Comparison of ENCODE assay signal across 1 cellular context in the genomic region with DNA sequence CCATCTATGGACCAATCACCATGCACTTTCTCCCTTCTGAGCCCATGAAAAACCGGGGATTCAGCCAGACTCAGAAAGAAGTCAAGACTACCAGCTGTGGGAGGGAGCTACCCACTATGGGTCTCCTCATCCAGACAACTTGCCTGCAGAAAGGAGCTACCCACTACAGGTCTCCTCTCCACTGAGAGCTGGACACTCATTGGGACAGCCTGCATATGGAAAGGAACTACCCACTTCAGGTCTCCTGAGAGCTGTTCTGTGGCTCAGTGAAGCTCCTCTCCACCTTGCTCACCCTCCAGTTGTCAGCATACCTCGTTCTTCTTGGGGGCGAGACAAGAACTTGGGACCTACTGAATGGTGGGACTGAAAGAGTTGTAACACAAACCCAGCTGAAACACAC.
TF ChIP-seq lines count a peak whose summit lies in the region.

No MANE protein-coding gene starts in this region.

TF ChIP-seq in HepG2, 621 proteins besides CTCF, POLR2A, EP300 and RAD21:
- TF ChIP-seq CHD4 (IDR thresholded peaks at IDR 0.05; ENCODE audit: borderline replicate concordance, low read length) (no peak), CENPX (CRISPR knock-in tag; IDR thresholded peaks at IDR 0.05) (no peak), ZNF558 (CRISPR knock-in tag; IDR thresholded peaks at IDR 0.05; ENCODE audit: borderline replicate concordance) (no peak), PITX1 (CRISPR knock-in tag; IDR thresholded peaks at IDR 0.05) (no peak), ZNF737 (CRISPR knock-in tag; IDR thresholded peaks at IDR 0.05; ENCODE audit: borderline replicate concordance) (no peak), JDP2 (CRISPR knock-in tag; IDR thresholded peaks at IDR 0.05; ENCODE audit: borderline replicate concordance) (no peak), ZC3H13 (CRISPR knock-in tag; IDR thresholded peaks at IDR 0.05) (no peak), ZNF296 (CRISPR knock-in tag; conservative IDR thresholded peaks at IDR 0.05) (no peak), FLYWCH1 (CRISPR knock-in tag; IDR thresholded peaks at IDR 0.05) (no peak), ZNF260 (CRISPR knock-in tag; IDR thresholded peaks at IDR 0.05; ENCODE audit: borderline replicate concordance, low read depth) (no peak), ZNF652 (CRISPR knock-in tag; IDR thresholded peaks at IDR 0.05; ENCODE audit: borderline replicate concordance, low read depth) (no peak), ZNF343 (CRISPR knock-in tag; IDR thresholded peaks at IDR 0.05) (no peak), ZSCAN25 (CRISPR knock-in tag; IDR thresholded peaks at IDR 0.05) (no peak), KMT2A (CRISPR knock-in tag; IDR thresholded peaks at IDR 0.05) (no peak), TARDBP (CRISPR knock-in tag; IDR thresholded peaks at IDR 0.05) (no peak), FOXK2 (IDR thresholded peaks at IDR 0.05) (no peak), ZNF777 (CRISPR knock-in tag; IDR thresholded peaks at IDR 0.05) (no peak)
- TF ChIP-seq, protein P1, sequence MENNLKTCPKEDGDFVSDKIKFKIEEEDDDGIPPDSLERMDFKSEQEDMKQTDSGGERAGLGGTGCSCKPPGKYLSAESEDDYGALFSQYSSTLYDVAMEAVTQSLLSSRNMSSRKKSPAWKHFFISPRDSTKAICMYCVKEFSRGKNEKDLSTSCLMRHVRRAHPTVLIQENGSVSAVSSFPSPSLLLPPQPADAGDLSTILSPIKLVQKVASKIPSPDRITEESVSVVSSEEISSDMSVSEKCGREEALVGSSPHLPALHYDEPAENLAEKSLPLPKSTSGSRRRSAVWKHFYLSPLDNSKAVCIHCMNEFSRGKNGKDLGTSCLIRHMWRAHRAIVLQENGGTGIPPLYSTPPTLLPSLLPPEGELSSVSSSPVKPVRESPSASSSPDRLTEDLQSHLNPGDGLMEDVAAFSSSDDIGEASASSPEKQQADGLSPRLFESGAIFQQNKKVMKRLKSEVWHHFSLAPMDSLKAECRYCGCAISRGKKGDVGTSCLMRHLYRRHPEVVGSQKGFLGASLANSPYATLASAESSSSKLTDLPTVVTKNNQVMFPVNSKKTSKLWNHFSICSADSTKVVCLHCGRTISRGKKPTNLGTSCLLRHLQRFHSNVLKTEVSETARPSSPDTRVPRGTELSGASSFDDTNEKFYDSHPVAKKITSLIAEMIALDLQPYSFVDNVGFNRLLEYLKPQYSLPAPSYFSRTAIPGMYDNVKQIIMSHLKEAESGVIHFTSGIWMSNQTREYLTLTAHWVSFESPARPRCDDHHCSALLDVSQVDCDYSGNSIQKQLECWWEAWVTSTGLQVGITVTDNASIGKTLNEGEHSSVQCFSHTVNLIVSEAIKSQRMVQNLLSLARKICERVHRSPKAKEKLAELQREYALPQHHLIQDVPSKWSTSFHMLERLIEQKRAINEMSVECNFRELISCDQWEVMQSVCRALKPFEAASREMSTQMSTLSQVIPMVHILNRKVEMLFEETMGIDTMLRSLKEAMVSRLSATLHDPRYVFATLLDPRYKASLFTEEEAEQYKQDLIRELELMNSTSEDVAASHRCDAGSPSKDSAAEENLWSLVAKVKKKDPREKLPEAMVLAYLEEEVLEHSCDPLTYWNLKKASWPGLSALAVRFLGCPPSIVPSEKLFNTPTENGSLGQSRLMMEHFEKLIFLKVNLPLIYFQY (CRISPR knock-in tag; IDR thresholded peaks at IDR 0.05; ENCODE audit: borderline replicate concordance): no peak
- TF ChIP-seq, protein P2, sequence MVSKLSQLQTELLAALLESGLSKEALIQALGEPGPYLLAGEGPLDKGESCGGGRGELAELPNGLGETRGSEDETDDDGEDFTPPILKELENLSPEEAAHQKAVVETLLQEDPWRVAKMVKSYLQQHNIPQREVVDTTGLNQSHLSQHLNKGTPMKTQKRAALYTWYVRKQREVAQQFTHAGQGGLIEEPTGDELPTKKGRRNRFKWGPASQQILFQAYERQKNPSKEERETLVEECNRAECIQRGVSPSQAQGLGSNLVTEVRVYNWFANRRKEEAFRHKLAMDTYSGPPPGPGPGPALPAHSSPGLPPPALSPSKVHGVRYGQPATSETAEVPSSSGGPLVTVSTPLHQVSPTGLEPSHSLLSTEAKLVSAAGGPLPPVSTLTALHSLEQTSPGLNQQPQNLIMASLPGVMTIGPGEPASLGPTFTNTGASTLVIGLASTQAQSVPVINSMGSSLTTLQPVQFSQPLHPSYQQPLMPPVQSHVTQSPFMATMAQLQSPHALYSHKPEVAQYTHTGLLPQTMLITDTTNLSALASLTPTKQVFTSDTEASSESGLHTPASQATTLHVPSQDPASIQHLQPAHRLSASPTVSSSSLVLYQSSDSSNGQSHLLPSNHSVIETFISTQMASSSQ (IDR thresholded peaks at IDR 0.05; ENCODE audit: low read depth): no peak
- TF ChIP-seq, protein P2 (CRISPR knock-in tag; IDR thresholded peaks at IDR 0.05; ENCODE audit: borderline replicate concordance): no peak
TF ChIP-seq in HepG2: peak in this region for 0.
